Comparison of ENCODE assay signal across 31 cellular contexts in the genomic region with DNA sequence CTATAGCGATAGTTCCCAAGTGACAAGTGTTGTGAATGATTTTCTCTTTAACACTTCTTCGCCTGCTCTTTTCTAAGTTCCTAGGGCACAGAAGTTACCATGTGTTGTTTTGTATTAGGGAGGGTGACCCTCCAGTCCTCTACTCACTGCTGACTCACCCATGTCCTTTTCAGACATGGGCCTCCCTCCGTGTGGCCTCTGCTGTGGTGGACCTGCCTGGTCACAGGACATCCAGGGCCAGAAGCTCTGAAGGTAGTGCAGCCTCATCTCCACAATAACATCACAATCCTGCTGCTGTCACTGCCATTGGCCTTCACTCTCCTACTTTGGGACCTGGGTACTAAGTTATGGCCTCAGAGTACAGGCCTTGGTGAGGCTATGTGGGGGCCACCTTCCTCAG.
DNase-seq lines count a peak whose midpoint lies in the region; ATAC-seq and TF ChIP-seq lines count a peak whose summit lies in the region.
"Had no signal": no experiment of that assay in that cellular context is flagged by ENCODE, and none has a peak within 500 bp of the region (broad histone marks: within the 10 kb centered on the region; RNA-seq: fewer than 3 reads in every experiment).

No MANE protein-coding gene starts in this region.

- peak overlapping the region; percentile 17; the same call in 1 of the 2 replicates for H3K4me2 ChIP-seq in IMR-90 (ENCODE audit: low read depth, low read length)

- H3K23ac ChIP-seq in IMR-90 (ENCODE audit: low read depth, low read length), result peak overlapping the region; percentile 41

- peak overlapping the region; percentile 88 for H2BK120ac ChIP-seq in IMR-90 (ENCODE audit: low read depth, low read length)

- TF ChIP-seq POLR2A in IMR-90 (IDR thresholded peaks at IDR 0.05; ENCODE audit: low read depth, low read length) (no peak), tibial nerve (IDR thresholded peaks at IDR 0.05) (no peak)

- ATAC-seq in IMR-90 (ENCODE audit: low read depth) (peak; percentile 6), GM18858 (IDR thresholded peaks at IDR 0.05; ENCODE audit: unreplicated experiment) (no peak)
- ATAC-seq in CD8-positive, alpha-beta T cell, result no peak
- ATAC-seq: activated T-cell treated with anti-CD3 and anti-CD28 coated beads, Interleukin-2, amount 50 U/mL, for 4 hours; PC-3; psoas muscle; stimulated activated naive CD8-positive, alpha-beta T cell treated with anti-CD3 and anti-CD28 coated beads, Interleukin-15, amount 100 ng/mL, for 72 hours had no signal

- peak overlapping the region; percentile 1 for H3K27ac Mint-ChIP-seq in dendritic cell treated with granulocyte-macrophage colony-stimulating factor and Interleukin-4, amounts not matched to agents 40 ng/mL and 50 ng/mL, for 4 days
- H3K27ac Mint-ChIP-seq in CD8-positive, alpha-beta T cell, result no peak overlapping the region
- H3K27ac Mint-ChIP-seq: activated CD4-positive, alpha-beta T cell treated with anti-CD3 and anti-CD28 coated beads, Interleukin-2, amount 10 ng/mL, durations not matched to agents 7 days and 5 days; T-helper 2 cell treated with Interferon-gamma antibody and Interleukin-4, amounts not matched to agents 5 μg/mL and 100 μg/mL, for 36 hours had no signal

- CTCF ChIA-PET in IMR-90 (lab: Yijun Ruan, JAX), result interaction anchor here (1.4 kb wide), 1 partner anchor 87 kb away, joined by 4 read pairs; a partner anchor contains a TSS
- CTCF ChIA-PET in CD8-positive, alpha-beta T cell (lab: Charles Lee), result interaction anchor here (0.9 kb wide), 1 partner anchor 28 kb away, joined by 3 read pairs; no protein-coding TSS in a partner anchor

- POLR2A ChIA-PET in IMR-90 (lab: Charles Lee; ENCODE audit: unreplicated experiment), result no interaction called here
- POLR2A ChIA-PET in CD8-positive, alpha-beta T cell (lab: Charles Lee), result no interaction called here

- no peaks in the 10 kb centered on the region for H3K9me3 Mint-ChIP-seq in dendritic cell treated with granulocyte-macrophage colony-stimulating factor and Interleukin-4, amounts not matched to agents 40 ng/mL and 50 ng/mL, for 4 days
- no peaks in the 10 kb centered on the region for H3K9me3 Mint-ChIP-seq in CD8-positive, alpha-beta T cell
- H3K9me3 Mint-ChIP-seq: activated CD4-positive, alpha-beta T cell treated with anti-CD3 and anti-CD28 coated beads, Interleukin-2, amount 10 ng/mL, durations not matched to agents 7 days and 5 days; activated T-cell treated with anti-CD3 and anti-CD28 coated beads, Interleukin-2, amount 50 U/mL, for 4 hours; brain; naive B cell; stimulated activated naive CD8-positive, alpha-beta T cell treated with anti-CD3 and anti-CD28 coated beads, Interleukin-15, amount 100 ng/mL, for 72 hours; T-helper 2 cell treated with Interferon-gamma antibody and Interleukin-4, amounts not matched to agents 5 μg/mL and 100 μg/mL, for 36 hours had no signal

- H3K9ac ChIP-seq in IMR-90 (ENCODE audit: low read depth, low read length), result no peak overlapping the region; the same call in 1 of the 2 replicates
- no peak overlapping the region for H3K9ac ChIP-seq in mucosa of rectum (ENCODE audit: low read depth in 1 of 2, low read length in 2 of 2)
- H3K9ac ChIP-seq: GM23248 had no signal

- H3K56ac ChIP-seq in IMR-90 (ENCODE audit: extremely low read depth, insufficient read depth, low read length), result peak overlapping the region; percentile 80; the same call in 1 of the 2 replicates

- H4K8ac ChIP-seq in IMR-90 (ENCODE audit: low read depth in 2 of 2, low read length in 2 of 2), result peak overlapping the region; percentile 83 to 87

- TF ChIP-seq EP300 in tibial nerve (IDR thresholded peaks at IDR 0.05), result no peak

- TF ChIP-seq CTCF in IMR-90 (conservative IDR thresholded peaks at IDR 0.05; ENCODE audit: low read depth, low read length) (no peak), tibial nerve (IDR thresholded peaks at IDR 0.05) (no peak)
- TF ChIP-seq CTCF in CD8-positive, alpha-beta T cell (IDR thresholded peaks at IDR 0.05), result no peak

- peaks cover 11% of the 10 kb centered on the region; the same call in 1 of the 2 replicates for H3K9me1 ChIP-seq in IMR-90 (ENCODE audit: insufficient read depth, low read length)

- H3K27ac ChIP-seq in IMR-90 (ENCODE audit: insufficient read depth, low read length) (peak overlapping the region; percentile 92), mucosa of rectum (ENCODE audit: low read depth in 2 of 2, low read length in 2 of 2) (peak overlapping the region; percentile 18 to 67), tibial nerve (peak overlapping the region in 3 of 4 donors; percentile 25 to 55 (median 55))
- H3K27ac ChIP-seq in CD8-positive, alpha-beta T cell (ENCODE audit: low read depth, low read length), result no peak overlapping the region
- H3K27ac ChIP-seq: GM23248, psoas muscle, tibial artery, VCaP had no signal

- no peaks in the 10 kb centered on the region for H3K9me3 ChIP-seq in IMR-90 (ENCODE audit: control insufficient read depth, insufficient read depth, low read length)
- no peaks in the 10 kb centered on the region for H3K9me3 ChIP-seq in mucosa of rectum (ENCODE audit: control insufficient read depth in 2 of 2, low read length in 2 of 2)
- no peaks in the 10 kb centered on the region for H3K9me3 ChIP-seq in tibial nerve
- H3K9me3 ChIP-seq in CD8-positive, alpha-beta T cell (ENCODE audit: low read length), result no peaks in the 10 kb centered on the region
- H3K9me3 ChIP-seq: heart left ventricle, psoas muscle, tibial artery had no signal

- peak overlapping the region; percentile 94 for H4K5ac ChIP-seq in IMR-90 (ENCODE audit: low read depth, low read length)

- H3K4me1 Mint-ChIP-seq in dendritic cell treated with granulocyte-macrophage colony-stimulating factor and Interleukin-4, amounts not matched to agents 40 ng/mL and 50 ng/mL, for 4 days (ENCODE audit: low read depth), result peaks cover 26% of the 10 kb centered on the region
- H3K4me1 Mint-ChIP-seq in CD8-positive, alpha-beta T cell (ENCODE audit: low read depth), result no peaks in the 10 kb centered on the region
- H3K4me1 Mint-ChIP-seq: activated CD4-positive, alpha-beta T cell treated with anti-CD3 and anti-CD28 coated beads, Interleukin-2, amount 10 ng/mL, durations not matched to agents 7 days and 5 days; stimulated activated naive CD8-positive, alpha-beta T cell treated with anti-CD3 and anti-CD28 coated beads, Interleukin-15, amount 100 ng/mL, for 72 hours had no signal

- peaks cover 23% of the 10 kb centered on the region for H3K4me1 ChIP-seq in IMR-90 (ENCODE audit: control insufficient read depth, insufficient read depth, low read length)
- H3K4me1 ChIP-seq in mucosa of rectum (ENCODE audit: control insufficient read depth in 2 of 2, insufficient read depth in 2 of 2, low read length in 2 of 2), result peaks cover 0 to 3% of the 10 kb centered on the region in 2 donors
- peaks cover 0 to 8% (median 0%) of the 10 kb centered on the region in 4 donors for H3K4me1 ChIP-seq in tibial nerve
- H3K4me1 ChIP-seq in CD8-positive, alpha-beta T cell (ENCODE audit: insufficient read depth, low read length), result no peaks in the 10 kb centered on the region
- H3K4me1 ChIP-seq: psoas muscle, tibial artery had no signal

- H3K36me3 ChIP-seq in IMR-90 (ENCODE audit: control insufficient read depth, insufficient read depth, low read length) (no peaks in the 10 kb centered on the region), mucosa of rectum (ENCODE audit: control insufficient read depth in 2 of 2, insufficient read depth in 2 of 2, low read length in 2 of 2) (no peaks in the 10 kb centered on the region), tibial nerve (no peaks in the 10 kb centered on the region)
- no peaks in the 10 kb centered on the region for H3K36me3 ChIP-seq in CD8-positive, alpha-beta T cell (ENCODE audit: insufficient read depth, low read length)
- H3K36me3 ChIP-seq: heart left ventricle, tibial artery had no signal

- H3K14ac ChIP-seq in IMR-90 (replicated peaks; ENCODE audit: low read depth, low read length), result peak overlapping the region; percentile 79

- H2AK9ac ChIP-seq in IMR-90 (replicated peaks; ENCODE audit: low read depth, low read length, poor library complexity), result no peak overlapping the region

- H3K4ac ChIP-seq in IMR-90 (ENCODE audit: low read depth, low read length), result peak overlapping the region; percentile 88

- H4K20me1 ChIP-seq in IMR-90 (ENCODE audit: insufficient read depth, low read length), result no peaks in the 10 kb centered on the region

- dilution Hi-C loops in IMR-90 (cut with HindIII; ENCODE audit: low sequenced_read_pairs, unreplicated experiment), result no loop called here

- peak overlapping the region; percentile 87; the same call in 1 of the 2 replicates for H2AK5ac ChIP-seq in IMR-90 (ENCODE audit: low read depth, low read length)

- peak overlapping the region; percentile 79 for H4K91ac ChIP-seq in IMR-90 (ENCODE audit: insufficient read depth, low read depth, low read length)

- H2BK15ac ChIP-seq in IMR-90 (ENCODE audit: low read depth, low read length), result peak overlapping the region; percentile 85; the same call in 2 of the 3 replicates

- peak overlapping the region; percentile 18 for H2AFZ ChIP-seq in IMR-90 (replicated peaks; ENCODE audit: low read length, poor library complexity)
- H2AFZ ChIP-seq: GM23248 had no signal

- no peak for TF ChIP-seq RAD21 in IMR-90 (IDR thresholded peaks at IDR 0.05; ENCODE audit: low read length)

- DNase-seq in IMR-90 (no peak), tibial nerve (ENCODE audit: low spot score in 2 of 2) (no peak), activated gamma-delta T cell treated with Interleukin-2 at 50 U/mL for 16 hours (no peak)
- DNase-seq in CD8-positive, alpha-beta T cell, result no peak
- DNase-seq: activated CD4-positive, alpha-beta T cell treated with anti-CD3 and anti-CD28 coated beads, Interleukin-2, amount 10 ng/mL, durations not matched to agents 7 days and 5 days; activated T-cell treated with anti-CD3 and anti-CD28 coated beads, Interleukin-2, amount 50 U/mL, for 4 hours; C1 segment of cervical spinal cord; Calu3; DMS79 treated with DMSO at 0.1 percent for 48 hours; foreskin fibroblast; GM23248; heart left ventricle; kidney glomerular epithelial cell; mammary epithelial cell; naive B cell; NCI-H1694; NCI-H2171; NCI-H510A treated with DMSO at 0.1 percent for 48 hours; NK-92 treated with Interleukin-12 subunit alpha and Interleukin-12 subunit beta, amount 100 ng/mL, for 24 hours; nucleus accumbens; PC-3; psoas muscle; Right ventricle myocardium superior; stimulated activated naive CD8-positive, alpha-beta T cell treated with anti-CD3 and anti-CD28 coated beads, Interleukin-15, amount 100 ng/mL, for 72 hours; tibial artery had no signal

- no CpG with 5 or more reads among the region's 3 CpGs for WGBS in IMR-90 (ENCODE audit: extremely low coverage in 2 of 2, insufficient read length in 1 of 2), 2 experiments
- WGBS in tibial nerve, 2 donors, result 79 to 85% methylated on average over 3 of the region's 3 CpGs

- H3K4me3 Mint-ChIP-seq in dendritic cell treated with granulocyte-macrophage colony-stimulating factor and Interleukin-4, amounts not matched to agents 40 ng/mL and 50 ng/mL, for 4 days, result no peak overlapping the region
- no peak overlapping the region for H3K4me3 Mint-ChIP-seq in CD8-positive, alpha-beta T cell
- H3K4me3 Mint-ChIP-seq: activated CD4-positive, alpha-beta T cell treated with anti-CD3 and anti-CD28 coated beads, Interleukin-2, amount 10 ng/mL, durations not matched to agents 7 days and 5 days; activated T-cell treated with anti-CD3 and anti-CD28 coated beads, Interleukin-2, amount 50 U/mL, for 4 hours; brain; stimulated activated naive CD8-positive, alpha-beta T cell treated with anti-CD3 and anti-CD28 coated beads, Interleukin-15, amount 100 ng/mL, for 72 hours; T-helper 2 cell treated with Interferon-gamma antibody and Interleukin-4, amounts not matched to agents 5 μg/mL and 100 μg/mL, for 36 hours had no signal

- no TSS peak for BruUV-seq in IMR-90 (replicated peaks; lab: Mats Ljungman, UMichigan)

- H2BK20ac ChIP-seq in IMR-90 (ENCODE audit: low read depth, low read length), result peak overlapping the region; percentile 76

- peak overlapping the region; percentile 95 for H2BK5ac ChIP-seq in IMR-90 (ENCODE audit: low read depth, low read length, poor library complexity, severe bottlenecking)

- H3K4me3 ChIP-seq in IMR-90 (ENCODE audit: insufficient read depth, low read depth, low read length) (no peak overlapping the region), mucosa of rectum (ENCODE audit: low read length in 2 of 2) (no peak overlapping the region), tibial nerve (no peak overlapping the region)
- H3K4me3 ChIP-seq in CD8-positive, alpha-beta T cell (ENCODE audit: low read depth, low read length), result no peak overlapping the region
- H3K4me3 ChIP-seq: GM23248, heart left ventricle, psoas muscle, tibial artery had no signal

- peak overlapping the region; percentile 92 for H3K18ac ChIP-seq in IMR-90 (ENCODE audit: low read depth, low read length)

- H3K27me3 ChIP-seq in IMR-90 (ENCODE audit: control insufficient read depth, insufficient read depth, low read length) (no peaks in the 10 kb centered on the region), mucosa of rectum (ENCODE audit: control insufficient read depth in 2 of 2, insufficient read depth in 2 of 2, low read length in 2 of 2) (no peaks in the 10 kb centered on the region), tibial nerve (no peaks in the 10 kb centered on the region)
- no peaks in the 10 kb centered on the region for H3K27me3 ChIP-seq in CD8-positive, alpha-beta T cell (ENCODE audit: insufficient read depth, low read length)
- H3K27me3 ChIP-seq: heart left ventricle, tibial artery had no signal

- in situ Hi-C loops in IMR-90 (cut with MboI; ENCODE audit: low sequenced_read_pairs), result no loop called here

- peaks cover 26% of the 10 kb centered on the region for H3K27me3 Mint-ChIP-seq in dendritic cell treated with granulocyte-macrophage colony-stimulating factor and Interleukin-4, amounts not matched to agents 40 ng/mL and 50 ng/mL, for 4 days
- no peaks in the 10 kb centered on the region for H3K27me3 Mint-ChIP-seq in CD8-positive, alpha-beta T cell (ENCODE audit: low read depth)
- H3K27me3 Mint-ChIP-seq: activated CD4-positive, alpha-beta T cell treated with anti-CD3 and anti-CD28 coated beads, Interleukin-2, amount 10 ng/mL, durations not matched to agents 7 days and 5 days; brain; naive B cell; stimulated activated naive CD8-positive, alpha-beta T cell treated with anti-CD3 and anti-CD28 coated beads, Interleukin-15, amount 100 ng/mL, for 72 hours had no signal

- no peaks in the 10 kb centered on the region for H3K36me3 Mint-ChIP-seq in dendritic cell treated with granulocyte-macrophage colony-stimulating factor and Interleukin-4, amounts not matched to agents 40 ng/mL and 50 ng/mL, for 4 days (ENCODE audit: low read depth)
- no peaks in the 10 kb centered on the region for H3K36me3 Mint-ChIP-seq in CD8-positive, alpha-beta T cell
- H3K36me3 Mint-ChIP-seq: brain, naive B cell had no signal

- no peaks in the 10 kb centered on the region for H3K79me1 ChIP-seq in IMR-90 (ENCODE audit: low read depth in 1 of 2, low read length in 2 of 2)

- intact Hi-C loops in IMR-90 (cut with micrococcal nuclease), result no loop called here
- intact Hi-C loops in dendritic cell treated with granulocyte-macrophage colony-stimulating factor and Interleukin-4, amounts not matched to agents 40 ng/mL and 50 ng/mL, for 4 days (cut with micrococcal nuclease), result no loop called here
- intact Hi-C loops in CD8-positive, alpha-beta T cell (cut with DNase I, micrococcal nuclease), result loop anchor here in 1 of 2 experiments (10.0 kb wide), 1 partner anchor 55 kb away; no protein-coding TSS in a partner anchor
